18 cellular contexts compared by ENCODE assay signal in the genomic region with DNA sequence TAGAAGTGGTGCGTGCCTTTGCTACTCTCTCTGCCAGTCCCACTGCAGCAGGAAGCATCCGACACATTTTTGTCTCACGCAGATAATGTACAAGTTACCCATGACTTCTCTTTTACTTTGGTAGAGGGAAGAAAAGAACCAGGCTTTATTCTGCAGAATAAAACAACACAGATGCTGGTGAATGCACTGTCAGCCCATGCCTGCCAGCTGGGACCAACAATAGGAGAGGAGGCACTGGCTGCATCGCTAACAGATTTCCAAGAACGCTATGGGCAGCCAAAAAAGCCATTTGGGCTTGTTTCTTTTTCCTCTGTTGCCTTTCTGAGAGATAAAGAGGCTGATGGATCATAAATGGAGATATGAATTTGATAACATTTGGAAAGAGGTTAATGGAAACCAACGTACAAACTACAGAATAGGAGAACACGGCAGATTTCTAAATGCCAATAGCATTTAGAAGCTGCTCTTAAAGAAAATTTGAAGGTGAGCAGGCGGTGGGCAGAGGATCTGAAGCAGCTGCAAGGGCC. TPM values are rescaled to one million over a fixed set of nuclear protein-coding genes. Genes with fewer than 3 reads are reported as not detected.
"Had no signal": no experiment of that assay in that cellular context is flagged by ENCODE, and none has a peak within 500 bp of the region (broad histone marks: within the 10 kb centered on the region; RNA-seq: fewer than 3 reads in every experiment).

No MANE protein-coding gene starts in this region.

- H3K4me3 ChIP-seq: heart right ventricle, left lung, right lobe of liver, skin epidermis, transverse colon had no signal

- H3K9ac ChIP-seq: parathyroid adenoma had no signal

- H3K36me3 ChIP-seq: heart right ventricle, left lung, right lobe of liver, transverse colon had no signal

- DNase-seq: activated T-cell treated with anti-CD3 and anti-CD28 coated beads, Interleukin-2, amount 50 U/mL, for 1 hour; effector CD4-positive, alpha-beta T cell; heart right ventricle; left lung; right lobe of liver; stimulated activated CD4-positive, alpha-beta T cell treated with anti-CD3 and anti-CD28 coated beads, Interleukin-1b, Interleukin-23, amount 100 ng/mL, for 48 hours; stimulated activated naive CD8-positive, alpha-beta T cell treated with anti-CD3 and anti-CD28 coated beads, Interleukin-15, amount 100 ng/mL, for 72 hours; T-helper 1 cell; T-helper 9 cell; transverse colon had no signal

- ATAC-seq: activated naive CD4-positive, alpha-beta T cell treated with anti-CD3 and anti-CD28 coated beads, Interleukin-2, amount 50 U/mL, for 72 hours; activated T-helper 17 cell treated with anti-CD3 and anti-CD28 coated beads, Interleukin-2, amount 50 U/mL, for 72 hours; left lung; stimulated activated naive CD8-positive, alpha-beta T cell treated with anti-CD3 and anti-CD28 coated beads, Interleukin-15, amount 100 ng/mL, for 72 hours; WTC11 had no signal

- H3K9me3 ChIP-seq: left lung, right lobe of liver, transverse colon had no signal

- H3K36me3 Mint-ChIP-seq: activated naive CD4-positive, alpha-beta T cell treated with anti-CD3 and anti-CD28 coated beads, Interleukin-2, amount 50 U/mL, for 72 hours; stimulated activated effector memory CD8-positive, alpha-beta T cell treated with anti-CD3 and anti-CD28 coated beads, Interleukin-12 subunit alpha, Interleukin-12 subunit beta, amount 100 ng/mL, for 72 hours had no signal

- H3K27ac ChIP-seq: heart right ventricle, left lung, parathyroid adenoma, right lobe of liver, skin epidermis, transverse colon had no signal

- H3K27ac Mint-ChIP-seq: activated naive CD4-positive, alpha-beta T cell treated with anti-CD3 and anti-CD28 coated beads, Interleukin-2, amount 50 U/mL, for 72 hours; activated T-helper 17 cell treated with anti-CD3 and anti-CD28 coated beads, Interleukin-2, amount 50 U/mL, for 72 hours; mesothelial cell of epicardium; nephron; stimulated activated effector memory CD8-positive, alpha-beta T cell treated with anti-CD3 and anti-CD28 coated beads, Interleukin-12 subunit alpha, Interleukin-12 subunit beta, amount 100 ng/mL, for 72 hours; WTC11 had no signal

- H3K4me1 ChIP-seq: left lung, parathyroid adenoma, right lobe of liver, transverse colon had no signal

- H3K4me3 Mint-ChIP-seq: activated T-helper 17 cell treated with anti-CD3 and anti-CD28 coated beads, Interleukin-2, amount 50 U/mL, for 72 hours; mesothelial cell of epicardium; nephron; stimulated activated effector memory CD8-positive, alpha-beta T cell treated with anti-CD3 and anti-CD28 coated beads, Interleukin-12 subunit alpha, Interleukin-12 subunit beta, amount 100 ng/mL, for 72 hours; stimulated activated naive CD8-positive, alpha-beta T cell treated with anti-CD3 and anti-CD28 coated beads, Interleukin-15, amount 100 ng/mL, for 72 hours; WTC11 had no signal

- H3K79me2 ChIP-seq: parathyroid adenoma had no signal

- H3K27me3 ChIP-seq: heart right ventricle, left lung, right lobe of liver, transverse colon had no signal

- H3K4me1 Mint-ChIP-seq: activated T-helper 17 cell treated with anti-CD3 and anti-CD28 coated beads, Interleukin-2, amount 50 U/mL, for 72 hours; nephron; stimulated activated effector memory CD8-positive, alpha-beta T cell treated with anti-CD3 and anti-CD28 coated beads, Interleukin-12 subunit alpha, Interleukin-12 subunit beta, amount 100 ng/mL, for 72 hours; stimulated activated naive CD8-positive, alpha-beta T cell treated with anti-CD3 and anti-CD28 coated beads, Interleukin-15, amount 100 ng/mL, for 72 hours had no signal

- H2AFZ ChIP-seq: parathyroid adenoma had no signal

RNA-seq across cellular contexts. Expression of gene IGFBP7, which starts 47.5 kb away (rescaled TPM):
- total RNA-seq: activated T-helper 17 cell treated with anti-CD3 and anti-CD28 coated beads, Interleukin-2, amount 50 U/mL, for 72 hours had no signal
